ENCODE assay signal across 33 cellular contexts in genomic region chr7:150957119-150958020, GRCh38. TPM values are rescaled to one million over a fixed set of nuclear protein-coding genes. Genes with fewer than 3 reads are reported as not detected.
DNase-seq lines count a peak whose midpoint lies in the region; ATAC-seq, FAIRE-seq and TF ChIP-seq lines count a peak whose summit lies in the region.
"Had no signal": no experiment of that assay in that cellular context is flagged by ENCODE, and none has a peak within 500 bp of the region (broad histone marks: within the 10 kb centered on the region; RNA-seq: fewer than 3 reads in every experiment).

No MANE protein-coding gene starts in this region.

- H3K36me3 ChIP-seq in astrocyte (ENCODE audit: insufficient read depth, low read length) (no peaks in the 10 kb centered on the region), HepG2 (replicated peaks in 1 of 2; ENCODE audit: control insufficient read depth in 1 of 2, insufficient read depth in 2 of 2, low read length in 2 of 2) (no peaks in the 10 kb centered on the region)
- H3K36me3 ChIP-seq: MG63, tibial nerve had no signal

- peaks cover 32 to 43% of the 10 kb centered on the region in 2 donors for H3K27me3 Mint-ChIP-seq in natural killer cell treated with Interleukin-12 subunit alpha and Interleukin-12 subunit beta and Interleukin-15 and Interleukin-18, amount 100 ng/mL, for 72 hours
- H3K27me3 Mint-ChIP-seq in natural killer cell (ENCODE audit: low read depth in 2 of 2) (peaks cover 34 to 35% of the 10 kb centered on the region in 2 donors), astrocyte (ENCODE audit: low read depth, unreplicated experiment) (peaks cover 12% of the 10 kb centered on the region)

- no peak overlapping the region for H3K27ac Mint-ChIP-seq in natural killer cell treated with Interleukin-12 subunit alpha and Interleukin-12 subunit beta and Interleukin-15 and Interleukin-18, amount 100 ng/mL, for 72 hours
- H3K27ac Mint-ChIP-seq in natural killer cell: no peak overlapping the region
- H3K27ac Mint-ChIP-seq in astrocyte (ENCODE audit: unreplicated experiment): peak overlapping the region; percentile 35
- H3K27ac Mint-ChIP-seq: activated B cell treated with CpG ODN at 0.5 μM for 24 hours; activated CD8-positive, alpha-beta memory T cell treated with anti-CD3 and anti-CD28 coated beads, Interleukin-2, amount 10 ng/mL, durations not matched to agents 7 days and 5 days; B cell; immature natural killer cell; memory B cell had no signal

- CTCF ChIA-PET in HepG2 (lab: Yijun Ruan, JAX; ENCODE audit: low intra/inter-chr PET ratio, low total read pairs): no interaction called here

- POLR2A ChIA-PET in HepG2 (lab: Yijun Ruan, JAX): no interaction called here

- H3K9ac ChIP-seq in astrocyte (ENCODE audit: low read length): no peak overlapping the region
- no peak overlapping the region for H3K9ac ChIP-seq in HepG2 (ENCODE audit: insufficient read depth, low read depth, low read length)
- H3K9ac ChIP-seq: KMS-11 had no signal

- H2AFZ ChIP-seq in astrocyte (ENCODE audit: low read depth, low read length) (no peak overlapping the region), HepG2 (ENCODE audit: low read length) (no peak overlapping the region)
- H2AFZ ChIP-seq: PC-9 had no signal

- no peak for TF ChIP-seq RAD21 in HepG2 (CRISPR knock-in tag; IDR thresholded peaks at IDR 0.05)

- no peak for TF ChIP-seq EP300 in HepG2 (IDR thresholded peaks at IDR 0.05; ENCODE audit: low read depth in 2 of 2, low read length in 2 of 2)
- TF ChIP-seq EP300 in HepG2 (CRISPR knock-in tag; IDR thresholded peaks at IDR 0.05; ENCODE audit: borderline replicate concordance): no peak

- no peaks in the 10 kb centered on the region for H4K20me1 ChIP-seq in astrocyte (ENCODE audit: insufficient read depth, low read length)
- H4K20me1 ChIP-seq in HepG2 (ENCODE audit: insufficient read depth, low read length): no peaks in the 10 kb centered on the region

- H3K4me3 Mint-ChIP-seq in natural killer cell treated with Interleukin-12 subunit alpha and Interleukin-12 subunit beta and Interleukin-15 and Interleukin-18, amount 100 ng/mL, for 72 hours: peak overlapping the region; percentile 48
- H3K4me3 Mint-ChIP-seq in natural killer cell (no peak overlapping the region), astrocyte (ENCODE audit: unreplicated experiment) (no peak overlapping the region)
- H3K4me3 Mint-ChIP-seq: activated B cell treated with CpG ODN at 0.5 μM for 24 hours; activated CD8-positive, alpha-beta memory T cell treated with anti-CD3 and anti-CD28 coated beads, Interleukin-2, amount 10 ng/mL, durations not matched to agents 7 days and 5 days; B cell; H9; immature natural killer cell; memory B cell had no signal

- H3K4me3 ChIP-seq in astrocyte (ENCODE audit: insufficient read depth, low read depth, low read length) (no peak overlapping the region), HepG2 (replicated peaks in 1 of 3; ENCODE audit: insufficient read depth in 1 of 3, low read depth in 2 of 3, low read length in 3 of 3) (no peak overlapping the region)
- H3K4me3 ChIP-seq: MG63, PC-9, tibial nerve had no signal

- H3K79me2 ChIP-seq in astrocyte (ENCODE audit: insufficient read depth, low read length) (no peaks in the 10 kb centered on the region), HepG2 (ENCODE audit: insufficient read depth, low read length) (no peaks in the 10 kb centered on the region)

- H3K4me2 ChIP-seq in astrocyte (ENCODE audit: low read length): no peak overlapping the region
- no peak overlapping the region for H3K4me2 ChIP-seq in HepG2 (ENCODE audit: low read depth, low read length)
- H3K4me2 ChIP-seq: KMS-11, PC-9 had no signal

- H3K9me3 Mint-ChIP-seq in natural killer cell treated with Interleukin-12 subunit alpha and Interleukin-12 subunit beta and Interleukin-15 and Interleukin-18, amount 100 ng/mL, for 72 hours: no peaks in the 10 kb centered on the region
- H3K9me3 Mint-ChIP-seq in natural killer cell (no peaks in the 10 kb centered on the region), astrocyte (ENCODE audit: unreplicated experiment) (no peaks in the 10 kb centered on the region)
- H3K9me3 Mint-ChIP-seq: activated B cell treated with CpG ODN at 0.5 μM for 24 hours, H9, immature natural killer cell, memory B cell had no signal

- no peak for DNase-seq in natural killer cell treated with Interleukin-12 subunit alpha and Interleukin-12 subunit beta and Interleukin-15 and Interleukin-18, amount 100 ng/mL, for 72 hours (ENCODE audit: low spot score)
- DNase-seq in natural killer cell (no peak), astrocyte (ENCODE audit: low read depth) (no peak), HepG2 (ENCODE audit: low spot score) (no peak), kidney glomerular epithelial cell (lab: John Stamatoyannopoulos, UW) (no peak)
- no peak for DNase-seq in stimulated activated CD4-positive, alpha-beta T cell treated with anti-CD3 and anti-CD28 coated beads, Interleukin-2, amount 100 ng/mL, for 48 hours
- DNase-seq: ACHN; activated B cell treated with CpG ODN at 0.5 μM for 24 hours; activated CD4-positive, alpha-beta T cell treated with anti-CD3 and anti-CD28 coated beads, Interleukin-2, amount 50 U/mL, for 4 hours; activated CD8-positive, alpha-beta memory T cell treated with anti-CD3 and anti-CD28 coated beads, Interleukin-2, amount 10 ng/mL, durations not matched to agents 7 days and 5 days; activated naive CD4-positive, alpha-beta T cell; activated T-cell treated with anti-CD3 and anti-CD28 coated beads, Interleukin-2, amount 50 U/mL, for 48 hours; cerebellar nuclear complex; EL; H9; immature natural killer cell; MG63; NCI-H1417; NCI-H2029 treated with DMSO at 0.1 percent for 48 hours; NCI-H526 treated with DMSO at 0.1 percent for 48 hours; PC-9; stimulated activated CD4-positive, alpha-beta T cell treated with anti-CD3 and anti-CD28 coated beads, Interleukin-12 subunit alpha, Interleukin-12 subunit beta, amount 100 ng/mL, for 4 hours; stimulated activated CD4-positive, alpha-beta T cell treated with anti-CD3 and anti-CD28 coated beads, Interleukin-4, amount 100 ng/mL, for 1 hour; SW 1271 had no signal

- peaks cover 0 to 4% of the 10 kb centered on the region in 2 donors for H3K4me1 Mint-ChIP-seq in natural killer cell treated with Interleukin-12 subunit alpha and Interleukin-12 subunit beta and Interleukin-15 and Interleukin-18, amount 100 ng/mL, for 72 hours (ENCODE audit: low read depth in 2 of 2)
- H3K4me1 Mint-ChIP-seq in natural killer cell (peaks cover 0 to 10% of the 10 kb centered on the region in 2 donors), astrocyte (ENCODE audit: low read depth, unreplicated experiment) (peaks cover 20% of the 10 kb centered on the region)
- H3K4me1 Mint-ChIP-seq: activated B cell treated with CpG ODN at 0.5 μM for 24 hours, B cell, immature natural killer cell had no signal

- H3K9me3 ChIP-seq in astrocyte (ENCODE audit: insufficient read depth, low read depth, low read length): no peaks in the 10 kb centered on the region
- H3K9me3 ChIP-seq in HepG2 (ENCODE audit: low read length): no peaks in the 10 kb centered on the region
- H3K9me3 ChIP-seq: MG63, tibial nerve had no signal

- in situ Hi-C loops in HepG2 (cut with HindIII; ENCODE audit: extremely low pct_ligation_motif_present, low pct_unique_long_range_greater_than_20kb): no loop called here

- ATAC-seq in natural killer cell treated with Interleukin-12 subunit alpha and Interleukin-12 subunit beta and Interleukin-15 and Interleukin-18, amount 100 ng/mL, for 72 hours: no peak
- ATAC-seq in natural killer cell: no peak
- peak; percentile 20; the same call in 1 of the 3 replicates for ATAC-seq in HepG2
- no peak for ATAC-seq in HG03196 (IDR thresholded peaks at IDR 0.05; ENCODE audit: unreplicated experiment)
- ATAC-seq in GM21717 (IDR thresholded peaks at IDR 0.05; ENCODE audit: unreplicated experiment): no peak
- ATAC-seq: activated CD8-positive, alpha-beta memory T cell treated with anti-CD3 and anti-CD28 coated beads, Interleukin-2, amount 10 ng/mL, durations not matched to agents 7 days and 5 days; sciatic nerve had no signal

- no TSS peak for BruUV-seq in HepG2 (replicated peaks; lab: Mats Ljungman, UMichigan)

- H3K27ac ChIP-seq in astrocyte (ENCODE audit: low read depth, low read length) (no peak overlapping the region), HepG2 (ENCODE audit: extremely low read length, insufficient read depth, low read length) (no peak overlapping the region)
- H3K27ac ChIP-seq: KMS-11, PC-9 had no signal

- peaks cover 10% of the 10 kb centered on the region for H3K27me3 ChIP-seq in astrocyte (ENCODE audit: insufficient read depth, low read length)
- peaks cover 11 to 44% of the 10 kb centered on the region in 2 experiments; a peak in 3 of 5 replicates for H3K27me3 ChIP-seq in HepG2 (ENCODE audit: control insufficient read depth in 1 of 2, insufficient read depth in 2 of 2, low read length in 2 of 2)
- H3K27me3 ChIP-seq: MG63 had no signal

- FAIRE-seq in astrocyte (lab: Jason Lieb, UNC) (no peak), HepG2 (lab: Jason Lieb, UNC) (no peak)
- FAIRE-seq: endometrium had no signal

- intact Hi-C loops in natural killer cell (cut with micrococcal nuclease) (no loop called here), HepG2 (cut with micrococcal nuclease; ENCODE audit: unreplicated experiment) (no loop called here)

- TF ChIP-seq POLR2A in HepG2 (IDR thresholded peaks at IDR 0.05; ENCODE audit: insufficient read depth in 1 of 2, low read depth in 2 of 2, low read length in 2 of 2): no peak

- H3K36me3 Mint-ChIP-seq in natural killer cell treated with Interleukin-12 subunit alpha and Interleukin-12 subunit beta and Interleukin-15 and Interleukin-18, amount 100 ng/mL, for 72 hours: no peaks in the 10 kb centered on the region
- H3K36me3 Mint-ChIP-seq in natural killer cell (no peaks in the 10 kb centered on the region), astrocyte (ENCODE audit: low read depth, unreplicated experiment) (peaks cover 2% of the 10 kb centered on the region)
- H3K36me3 Mint-ChIP-seq: activated CD8-positive, alpha-beta memory T cell treated with anti-CD3 and anti-CD28 coated beads, Interleukin-2, amount 10 ng/mL, durations not matched to agents 7 days and 5 days; immature natural killer cell had no signal

- WGBS in HepG2 (ENCODE audit: low lambda C conversion rate): 43% methylated on average over 19 of the region's 27 CpGs

- TF ChIP-seq CTCF in natural killer cell (IDR thresholded peaks at IDR 0.05): no peak
- no peak for TF ChIP-seq CTCF in astrocyte (IDR thresholded peaks at IDR 0.05; ENCODE audit: insufficient read depth, low read depth, low read length)
- no peak for TF ChIP-seq CTCF in HepG2 (CRISPR knock-in tag; IDR thresholded peaks at IDR 0.05)

- H3K4me1 ChIP-seq in astrocyte (ENCODE audit: insufficient read depth, low read length): peaks cover 2% of the 10 kb centered on the region
- no peaks in the 10 kb centered on the region for H3K4me1 ChIP-seq in HepG2 (ENCODE audit: insufficient read depth, low read length)

RNA-seq across cellular contexts. Expression of gene KCNH2, which starts 20.8 kb away (rescaled TPM):
- under 1 TPM in 1 of 2 donors, not detected in 1; 0.22 TPM for total RNA-seq in natural killer cell treated with Interleukin-12 subunit alpha and Interleukin-12 subunit beta and Interleukin-15 and Interleukin-18, amount 100 ng/mL, for 72 hours
- total RNA-seq in natural killer cell (under 1 TPM in 2 of 3 donors, not detected in 1; 0.39 to 0.60 TPM), astrocyte (4.5 and 4.6 TPM in 2 replicates), HepG2 (2016; rRNA removed; fragmentation: Illumina TruSeq; extraction: Trizol) (0.11 TPM in 1 of 2 replicates, not detected in the other)
- not detected in 2 replicates for total RNA-seq in HepG2 (2016; cell fraction: cytosol; rRNA removed; fragmentation: Illumina TruSeq; extraction: Trizol; ENCODE audit: low read depth)
- total RNA-seq in HepG2 (2016; cell fraction: insoluble cytoplasmic fraction; rRNA removed; fragmentation: Illumina TruSeq; extraction: Trizol): 0.13 TPM in 1 of 2 replicates, not detected in the other
- 0.07 and 0.09 TPM in 2 replicates for total RNA-seq in HepG2 (2016; cell fraction: membrane; rRNA removed; fragmentation: Illumina TruSeq; extraction: Trizol)
- total RNA-seq in HepG2 (2016; cell fraction: nucleus; rRNA removed; fragmentation: Illumina TruSeq; extraction: Trizol): 0.09 and 0.28 TPM in 2 replicates
- 0.09 and 0.12 TPM in 2 replicates for polyA plus RNA-seq in HepG2 (2011; rRNA removed)
- 0.09 and 0.11 TPM in 2 replicates for polyA plus RNA-seq in HepG2 (2011; cell fraction: cytosol; rRNA removed)
- 0.32 and 0.38 TPM in 2 replicates for polyA plus RNA-seq in HepG2 (2011; cell fraction: nucleus; rRNA removed)
- 0.07 TPM in 1 of 2 replicates, not detected in the other for polyA plus RNA-seq in HepG2 (2012)
- 0.03 TPM in 1 of 2 replicates, not detected in the other for polyA plus RNA-seq in HepG2 (2016; cell fraction: cytosol; fragmentation: Illumina TruSeq; extraction: Trizol; ENCODE audit: low read depth)
- polyA plus RNA-seq in HepG2 (2016; cell fraction: insoluble cytoplasmic fraction; fragmentation: Illumina TruSeq; extraction: Trizol; ENCODE audit: low read depth): not detected in 2 replicates
- polyA plus RNA-seq in HepG2 (2016; cell fraction: membrane; fragmentation: Illumina TruSeq; extraction: Trizol; ENCODE audit: low read depth): 0.06 TPM in 1 of 2 replicates, not detected in the other
- polyA plus RNA-seq in HepG2 (2016; cell fraction: nucleus; fragmentation: Illumina TruSeq; extraction: Trizol; ENCODE audit: insufficient read depth, low read depth): not detected in 2 replicates
- polyA minus RNA-seq in HepG2 (2011; rRNA and poly(A)+ RNA removed; ENCODE audit: low replicate concordance): 0.74 and 1.2 TPM in 2 replicates
- 0.30 TPM in 1 of 2 replicates, not detected in the other for polyA minus RNA-seq in HepG2 (2011; cell fraction: cytosol; rRNA and poly(A)+ RNA removed)
- polyA minus RNA-seq in HepG2 (2011; cell fraction: nucleus; rRNA and poly(A)+ RNA removed): 0.13 TPM in 1 of 2 replicates, not detected in the other
- total RNA-seq: dermis microvascular lymphatic vessel endothelial cell had no signal
- polyA plus RNA-seq: immature natural killer cell had no signal

RNA-seq across cellular contexts. Expression of gene NOS3, which starts 33.4 kb away (rescaled TPM):
- 1 to 10 TPM; 1.2 to 8.0 TPM for total RNA-seq in natural killer cell treated with Interleukin-12 subunit alpha and Interleukin-12 subunit beta and Interleukin-15 and Interleukin-18, amount 100 ng/mL, for 72 hours
- 1 to 10 TPM; 2.6 to 5.9 (median 3.8) TPM for total RNA-seq in natural killer cell
- total RNA-seq in astrocyte: 1.8 and 2.0 TPM in 2 replicates
- 3.7 and 4.8 TPM in 2 replicates for total RNA-seq in HepG2 (2016; rRNA removed; fragmentation: Illumina TruSeq; extraction: Trizol)
- 2.6 and 2.9 TPM in 2 replicates for total RNA-seq in HepG2 (2016; cell fraction: cytosol; rRNA removed; fragmentation: Illumina TruSeq; extraction: Trizol; ENCODE audit: low read depth)
- 4.2 and 4.4 TPM in 2 replicates for total RNA-seq in HepG2 (2016; cell fraction: insoluble cytoplasmic fraction; rRNA removed; fragmentation: Illumina TruSeq; extraction: Trizol)
- total RNA-seq in HepG2 (2016; cell fraction: membrane; rRNA removed; fragmentation: Illumina TruSeq; extraction: Trizol): 3.6 and 5.1 TPM in 2 replicates
- 3.2 and 5.3 TPM in 2 replicates for total RNA-seq in HepG2 (2016; cell fraction: nucleus; rRNA removed; fragmentation: Illumina TruSeq; extraction: Trizol)
- 7.5 and 10.1 TPM in 2 replicates for polyA plus RNA-seq in HepG2 (2011; rRNA removed)
- polyA plus RNA-seq in HepG2 (2011; cell fraction: cytosol; rRNA removed): 5.8 and 10.0 TPM in 2 replicates
- polyA plus RNA-seq in HepG2 (2011; cell fraction: nucleus; rRNA removed): 17.6 and 19.9 TPM in 2 replicates
- polyA plus RNA-seq in HepG2 (2012): 4.8 and 5.0 TPM in 2 replicates
- polyA plus RNA-seq in HepG2 (2016; cell fraction: cytosol; fragmentation: Illumina TruSeq; extraction: Trizol; ENCODE audit: low read depth): 3.9 and 4.8 TPM in 2 replicates
- 7.8 and 8.1 TPM in 2 replicates for polyA plus RNA-seq in HepG2 (2016; cell fraction: insoluble cytoplasmic fraction; fragmentation: Illumina TruSeq; extraction: Trizol; ENCODE audit: low read depth)
- polyA plus RNA-seq in HepG2 (2016; cell fraction: membrane; fragmentation: Illumina TruSeq; extraction: Trizol; ENCODE audit: low read depth): 5.6 and 8.0 TPM in 2 replicates
- polyA plus RNA-seq in HepG2 (2016; cell fraction: nucleus; fragmentation: Illumina TruSeq; extraction: Trizol; ENCODE audit: insufficient read depth, low read depth): 5.7 and 8.2 TPM in 2 replicates
- 0.65 and 23.1 TPM in 2 replicates for polyA minus RNA-seq in HepG2 (2011; rRNA and poly(A)+ RNA removed; ENCODE audit: low replicate concordance)
- 8.4 and 12.0 TPM in 2 replicates for polyA minus RNA-seq in HepG2 (2011; cell fraction: cytosol; rRNA and poly(A)+ RNA removed)
- 5.0 and 6.3 TPM in 2 replicates for polyA minus RNA-seq in HepG2 (2011; cell fraction: nucleus; rRNA and poly(A)+ RNA removed)
